ENCODE assay signal across 18 cellular contexts in genomic region chr1:224177356-224177999, GRCh38. TPM values are rescaled to one million over a fixed set of nuclear protein-coding genes. Genes with fewer than 3 reads are reported as not detected.
DNase-seq lines count a peak whose midpoint lies in the region; ATAC-seq, FAIRE-seq and TF ChIP-seq lines count a peak whose summit lies in the region.
"Had no signal": no experiment of that assay in that cellular context is flagged by ENCODE, and none has a peak within 500 bp of the region (broad histone marks: within the 10 kb centered on the region; RNA-seq: fewer than 3 reads in every experiment).

No MANE protein-coding gene starts in this region.

- POLR2A ChIA-PET in K562 (lab: Yijun Ruan, JAX): no interaction called here

- H3K4me3 ChIP-seq in K562: no peak overlapping the region
- H3K4me3 ChIP-seq: BLaER1 treated with 17β-estradiol and CSF1 and Interleukin-3, amounts not matched to agents 10 nM and 100 nM; GM23338; HAP-1 had no signal

- TF ChIP-seq EP300 in K562 (IDR thresholded peaks at IDR 0.05; ENCODE audit: low read length): no peak

- H3K27ac ChIP-seq in K562 (ENCODE audit: extremely low read depth, low read depth, low read length): no peak overlapping the region
- H3K27ac ChIP-seq: BLaER1 treated with 17β-estradiol and CSF1 and Interleukin-3, amounts not matched to agents 10 nM and 100 nM; HL-60 had no signal

- in situ Hi-C loops in K562 (cut with MboI): no loop called here

- no peak overlapping the region; a peak in 1 of 4 replicates for H3K9ac ChIP-seq in K562 (ENCODE audit: insufficient read depth in 1 of 2, low read depth in 2 of 2, low read length in 2 of 2)
- H3K9ac ChIP-seq: BLaER1 treated with 17β-estradiol and CSF1 and Interleukin-3, amounts not matched to agents 10 nM and 100 nM had no signal

- intact Hi-C loops in K562 (cut with micrococcal nuclease): no loop called here
- intact Hi-C loops in posterior vena cava (cut with DNase I): no loop called here

- 0 out of 2 replicates have a peak, but pooled peaks cover 1% of the 10 kb centered on the region for H3K9me3 ChIP-seq in K562 (replicated peaks; ENCODE audit: control insufficient read depth, insufficient read depth, low read depth, low read length)
- H3K9me3 ChIP-seq: BLaER1 treated with 17β-estradiol and CSF1 and Interleukin-3, amounts not matched to agents 10 nM and 100 nM; HAP-1 had no signal

- FAIRE-seq in K562 (lab: Jason Lieb, UNC) (no peak), GM19239 (lab: Jason Lieb, UNC) (no peak)

- ATAC-seq in K562: peak; percentile 12; the same call in 2 of the 3 replicates
- ATAC-seq: GM23338 had no signal

- 44% methylated on average over 9 of the region's 9 CpGs for WGBS in K562 (ENCODE audit: insufficient coverage, low coverage, missing lambda C conversion rate)

- no peaks in the 10 kb centered on the region for H3K79me2 ChIP-seq in K562 (ENCODE audit: control insufficient read depth, insufficient read depth, low read length)

- CTCF ChIA-PET in K562 (lab: Yijun Ruan, JAX; ENCODE audit: low intra/inter-chr PET ratio): no interaction called here

- H3K4me1 ChIP-seq in K562 (replicated peaks in 1 of 2; ENCODE audit: control insufficient read depth in 2 of 2, insufficient read depth in 2 of 2, low read length in 2 of 2): peaks cover 4 to 7% of the 10 kb centered on the region in 2 experiments; a peak in 3 of 5 replicates

- H4K20me1 ChIP-seq in K562 (replicated peaks; ENCODE audit: control insufficient read depth, insufficient read depth, low read length): no peaks in the 10 kb centered on the region
- H4K20me1 ChIP-seq: BLaER1 treated with 17β-estradiol and CSF1 and Interleukin-3, amounts not matched to agents 10 nM and 100 nM had no signal

- peak; percentile 43 for DNase-seq in activated effector memory CD4-positive, alpha-beta T cell treated with anti-CD3 and anti-CD28 coated beads, Interleukin-2, amount 50 U/mL, for 16 hours
- DNase-seq in activated effector memory CD4-positive, alpha-beta T cell treated with Interleukin-2 at 50 U/mL for 16 hours: no peak
- peak in 1 of 4 experiments; percentile 12 for DNase-seq in K562 (ENCODE audit: extremely low read depth in 1 of 4, low spot score in 3 of 4)
- peak; percentile 65 for DNase-seq in mesenteric fat pad (ENCODE audit: low spot score)
- peak; percentile 26 for DNase-seq in posterior vena cava (ENCODE audit: low spot score)
- no peak for DNase-seq in stimulated activated CD8-positive, alpha-beta memory T cell treated with anti-CD3 and anti-CD28 coated beads, Interleukin-4, amount 100 ng/mL, for 48 hours
- no peak for DNase-seq in activated gamma-delta T cell treated with Interleukin-2 at 50 U/mL for 16 hours
- DNase-seq in GM19239 (ENCODE audit: insufficient read length, low spot score): no peak
- DNase-seq: 8988T; AML-193; Calu3; CD4-positive, alpha-beta T cell; DMS 273 treated with DMSO at 0.1 percent for 48 hours; HFFc6 had no signal

- no peaks in the 10 kb centered on the region for H3K36me3 ChIP-seq in K562 (ENCODE audit: control insufficient read depth, insufficient read depth, low read length)
- H3K36me3 ChIP-seq: BLaER1 treated with 17β-estradiol and CSF1 and Interleukin-3, amounts not matched to agents 10 nM and 100 nM; HAP-1 had no signal

- BruUV-seq in K562 (replicated peaks; lab: Mats Ljungman, UMichigan): no TSS peak

- no peak overlapping the region for H3K4me2 ChIP-seq in K562 (ENCODE audit: insufficient read depth, low read length)
- H3K4me2 ChIP-seq: BLaER1 treated with 17β-estradiol and CSF1 and Interleukin-3, amounts not matched to agents 10 nM and 100 nM; GM23338 had no signal

- no peaks in the 10 kb centered on the region for H3K9me1 ChIP-seq in K562 (ENCODE audit: control insufficient read depth, insufficient read depth, low read length)

- 0 out of 2 replicates have a peak overlapping the region, but pooled peaks have one; percentile 15 for H2AFZ ChIP-seq in K562 (ENCODE audit: low read depth, low read length)
- H2AFZ ChIP-seq: GM23338 had no signal

- TF ChIP-seq CTCF in K562 (IDR thresholded peaks at IDR 0.05 in 2 of 3, conservative IDR thresholded peaks at IDR 0.05 in 1 of 3; ENCODE audit: insufficient read depth in 2 of 3, low read depth in 1 of 3, low read length in 3 of 3): no peak

- no peaks in the 10 kb centered on the region for H3K27me3 ChIP-seq in K562 (ENCODE audit: control insufficient read depth in 2 of 2, insufficient read depth in 2 of 2, low read length in 2 of 2)

- no peak for TF ChIP-seq POLR2A in K562 (conservative IDR thresholded peaks at IDR 0.05)

- TF ChIP-seq RAD21 in K562 (CRISPR knock-in tag; conservative IDR thresholded peaks at IDR 0.05 in 1 of 2, IDR thresholded peaks at IDR 0.05 in 1 of 2): no peak

TF ChIP-seq in K562, 482 proteins besides CTCF, POLR2A, EP300 and RAD21 (continues in another document):
- TF ChIP-seq TFAP4 (CRISPR knock-in tag; IDR thresholded peaks at IDR 0.05; ENCODE audit: borderline replicate concordance): no peak
- TF ChIP-seq ZNF395 (CRISPR knock-in tag; IDR thresholded peaks at IDR 0.05): no peak
- TF ChIP-seq ZBTB34 (CRISPR knock-in tag; IDR thresholded peaks at IDR 0.05): no peak
- TF ChIP-seq SFPQ (IDR thresholded peaks at IDR 0.05; ENCODE audit: low read depth, low read length): no peak
- TF ChIP-seq NEUROD1 (IDR thresholded peaks at IDR 0.05; ENCODE audit: borderline replicate concordance, low read depth, low read length, partially characterized antibody): no peak
- no peak for TF ChIP-seq SNAPC5 (CRISPR knock-in tag; IDR thresholded peaks at IDR 0.05)

RNA-seq across cellular contexts. Expression of gene DEGS1, which starts 5.6 kb away (rescaled TPM):
- total RNA-seq in K562 (2011; cell fraction: chromatin; rRNA removed; ENCODE audit: low replicate concordance): 73.6 and 117 TPM in 2 replicates
- total RNA-seq in K562 (2011; cell fraction: nucleolus; rRNA removed): 48.4 and 49.3 TPM in 2 replicates
- 95.9 and 98.1 TPM in 2 replicates for total RNA-seq in K562 (2011; cell fraction: nucleoplasm; rRNA removed)
- total RNA-seq in K562 (2014; rRNA removed) (26.5 and 38.1 TPM in 2 replicates), K562 (2014; rRNA removed; fragmentation: Illumina TruSeq; extraction: Trizol) (44.0 and 47.2 TPM in 2 replicates), K562 (2015; rRNA removed; fragmentation: Illumina TruSeq; extraction: Trizol) (37.6 and 38.8 TPM in 2 replicates), K562 (2021) (37.2 and 39.3 TPM in 2 replicates), mesenteric fat pad (119 TPM), posterior vena cava (100 to 1,000 TPM in 1 of 2 donors, 10 to 100 TPM in 1; 91.5 to 109 TPM)
- polyA plus RNA-seq in K562 (2011; rRNA removed) (57.4 and 95.0 TPM in 2 replicates), K562 (2014; fragmentation: Illumina TruSeq; extraction: Trizol) (56.2 and 70.1 TPM in 2 replicates), K562 (2014; fragmentation: Nextera tagmentation; extraction: Ambion mirVana) (10 to 100 TPM; 12.3 to 20.4 TPM), K562 (2014; rRNA removed) (40.2 and 52.1 TPM in 2 replicates)
- 31.6 and 94.3 TPM in 2 replicates for polyA plus RNA-seq in K562 (2011; cell fraction: cytosol; rRNA removed)
- 11.6 and 17.6 TPM in 2 replicates for polyA plus RNA-seq in K562 (2011; cell fraction: nucleus; rRNA removed)
- polyA plus RNA-seq in K562 (2012): 29.1 and 38.0 TPM in 2 replicates
- polyA minus RNA-seq in K562 (2011; rRNA and poly(A)+ RNA removed): 34.0 and 34.5 TPM in 2 replicates
- 12.3 and 15.7 TPM in 2 replicates for polyA minus RNA-seq in K562 (2011; cell fraction: cytosol; rRNA and poly(A)+ RNA removed)
- polyA minus RNA-seq in K562 (2011; cell fraction: nucleus; rRNA and poly(A)+ RNA removed): 7.4 and 13.0 TPM in 2 replicates

Comparison
In these comparisons a context has a peak if more than half of its experiments do, and no peak if none do; other contexts are left out.
1. DNase-seq: peak in activated effector memory CD4-positive, alpha-beta T cell treated with anti-CD3 and anti-CD28 coated beads, Interleukin-2, amount 50 U/mL, for 16 hours (single experiment), mesenteric fat pad (single experiment) and posterior vena cava (single experiment); none in activated effector memory CD4-positive, alpha-beta T cell treated with Interleukin-2 at 50 U/mL for 16 hours (single experiment), stimulated activated CD8-positive, alpha-beta memory T cell treated with anti-CD3 and anti-CD28 coated beads, Interleukin-4, amount 100 ng/mL, for 48 hours (single experiment), activated gamma-delta T cell treated with Interleukin-2 at 50 U/mL for 16 hours (single experiment) and GM19239 (single experiment).